In the genomic region with DNA sequence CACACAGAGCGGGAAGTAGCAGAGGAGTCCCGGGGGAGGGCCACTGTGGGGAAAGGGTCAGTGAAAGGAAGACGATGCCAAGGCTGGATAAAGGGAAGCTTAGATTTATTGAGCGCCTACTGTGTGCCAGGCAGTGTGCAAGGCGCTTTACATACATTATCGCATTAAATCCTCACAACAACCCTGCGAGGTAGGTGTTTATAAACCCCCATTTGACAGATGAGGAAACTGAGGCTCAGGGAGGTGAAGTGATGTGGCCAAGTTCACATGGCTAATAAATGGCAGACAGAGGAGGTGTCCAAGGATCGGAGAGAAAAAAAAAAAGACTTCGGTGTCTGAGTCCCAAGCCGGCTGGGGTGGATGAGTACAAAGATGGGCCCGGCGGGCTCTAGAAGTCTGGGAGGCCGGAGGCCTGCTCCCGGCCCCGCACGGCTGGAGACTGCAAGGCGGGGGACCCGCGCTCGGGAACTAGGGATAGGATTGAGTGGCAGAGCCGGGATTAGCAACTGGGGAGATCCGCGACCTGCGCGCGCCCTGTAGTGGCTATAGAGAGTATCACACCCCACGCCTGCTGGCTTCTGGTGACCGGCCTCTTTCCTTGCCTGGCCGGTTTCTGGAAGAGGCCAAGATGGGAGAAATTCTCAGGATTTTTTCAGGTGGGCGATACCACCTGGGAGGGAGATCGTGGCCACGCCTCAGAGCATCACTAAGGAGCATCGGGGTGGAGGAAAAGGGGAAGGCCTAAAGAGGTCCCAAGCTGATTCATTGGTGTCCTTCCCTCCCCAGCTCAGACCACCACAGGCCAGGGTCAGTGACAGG, we compare ENCODE assay signal across 8 cellular contexts. TPM values are rescaled to one million over a fixed set of nuclear protein-coding genes. Genes with fewer than 3 reads are reported as not detected.
A peak's percentile ranks its signal among the peaks of the same experiment; 100 is the strongest.
DNase-seq lines count a peak whose midpoint lies in the region; ATAC-seq and TF ChIP-seq lines count a peak whose summit lies in the region.

No MANE protein-coding gene starts in this region.

- no peak overlapping the region for H3K9ac ChIP-seq in neuronal stem cell (ENCODE audit: low read depth, low read length, poor library complexity)

- H2BK15ac ChIP-seq in neuronal stem cell (ENCODE audit: low read length): no peak overlapping the region

- H3K4ac ChIP-seq in neuronal stem cell (ENCODE audit: low read length): no peak overlapping the region

- no peak overlapping the region for H2BK120ac ChIP-seq in neuronal stem cell (ENCODE audit: low read depth, low read length)

- peaks cover 12 to 21% of the 10 kb centered on the region in 2 donors for H3K4me1 ChIP-seq in neuronal stem cell (ENCODE audit: control insufficient read depth in 2 of 2, insufficient read depth in 1 of 2, low read depth in 1 of 2, low read length in 2 of 2)

- H3K36me3 Mint-ChIP-seq in activated T-cell treated with anti-CD3 and anti-CD28 coated beads, Interleukin-2, amount 50 U/mL, for 72 hours (ENCODE audit: insufficient read depth in 2 of 2): no peaks in the 10 kb centered on the region

- DNase-seq in DMS153 (lab: John Stamatoyannopoulos, UW) (peak; percentile 31), HL-60 (ENCODE audit: low read depth in 1 of 2, low spot score in 1 of 2) (peak in 1 of 2 experiments; percentile 60), NCI-H69 (lab: John Stamatoyannopoulos, UW) (peak; percentile 92), fibroblast of villous mesenchyme (ENCODE audit: low read depth) (peak; percentile 76), neuronal stem cell (ENCODE audit: low spot score) (peak; percentile 74)
- peak; percentile 60 to 63 for DNase-seq in activated T-cell treated with anti-CD3 and anti-CD28 coated beads, Interleukin-2, amount 50 U/mL, for 72 hours

- H2BK5ac ChIP-seq in neuronal stem cell (ENCODE audit: low read length): no peak overlapping the region

- WGBS in neuronal stem cell (ENCODE audit: extremely low coverage in 2 of 2, insufficient read length in 2 of 2, insufficient replicate concordance in 1 of 2), 2 donors: no CpG with 5 or more reads among the region's 33 CpGs

- peak; percentile 61 for TF ChIP-seq CTCF in HL-60 (IDR thresholded peaks at IDR 0.05; ENCODE audit: insufficient read depth, low read length)
- peak; percentile 81 for TF ChIP-seq CTCF in fibroblast of villous mesenchyme (IDR thresholded peaks at IDR 0.05; ENCODE audit: insufficient read depth, low read depth, low read length)

- no peaks in the 10 kb centered on the region for H3K79me1 ChIP-seq in neuronal stem cell (ENCODE audit: low read depth, low read length)

- ATAC-seq in activated T-cell treated with anti-CD3 and anti-CD28 coated beads, Interleukin-2, amount 50 U/mL, for 72 hours (replicated peaks in 1 of 2): peak; percentile 31 to 35
- ATAC-seq in HG03175 (IDR thresholded peaks at IDR 0.05; ENCODE audit: unreplicated experiment) (no peak), GM21786 (IDR thresholded peaks at IDR 0.05; ENCODE audit: unreplicated experiment) (no peak)

- H3K4me3 ChIP-seq in HL-60 (replicated peaks; ENCODE audit: insufficient read depth, low read length): no peak overlapping the region
- H3K4me3 ChIP-seq in fibroblast of villous mesenchyme (ENCODE audit: low read depth, low read length): peak overlapping the region; percentile 44
- H3K4me3 ChIP-seq in neuronal stem cell (ENCODE audit: low read length in 2 of 2): no peak overlapping the region

- H3K27me3 Mint-ChIP-seq in activated T-cell treated with anti-CD3 and anti-CD28 coated beads, Interleukin-2, amount 50 U/mL, for 72 hours (ENCODE audit: low read depth): peaks cover 46% of the 10 kb centered on the region

- H3K9me3 ChIP-seq in neuronal stem cell (replicated peaks in 1 of 2; ENCODE audit: control insufficient read depth in 2 of 2, insufficient read depth in 1 of 2, low read depth in 1 of 2, low read length in 2 of 2): no peaks in the 10 kb centered on the region

- H3K27me3 ChIP-seq in HL-60 (ENCODE audit: insufficient read depth, poor library complexity, severe bottlenecking) (peaks cover 25% of the 10 kb centered on the region), neuronal stem cell (ENCODE audit: control insufficient read depth in 3 of 3, insufficient read depth in 3 of 3, low read depth in 1 of 3, low read length in 3 of 3) (peaks cover 53 to 87% (median 59%) of the 10 kb centered on the region in 3 experiments)

- H3K27ac ChIP-seq in HL-60 (replicated peaks): no peak overlapping the region
- no peak overlapping the region for H3K27ac ChIP-seq in neuronal stem cell (replicated peaks; ENCODE audit: low read length)

- no peak overlapping the region for H4K91ac ChIP-seq in neuronal stem cell (ENCODE audit: low read depth, low read length, poor library complexity)

- peak overlapping the region; percentile 5 for H3K23ac ChIP-seq in neuronal stem cell (ENCODE audit: low read depth, low read length, poor library complexity)

- no peak overlapping the region for H3K18ac ChIP-seq in neuronal stem cell (ENCODE audit: low read length)

- H4K8ac ChIP-seq in neuronal stem cell (ENCODE audit: low read depth, low read length): no peak overlapping the region

- H2AFZ ChIP-seq in neuronal stem cell (ENCODE audit: low read length): peak overlapping the region; percentile 72

- H3K27ac Mint-ChIP-seq in activated T-cell treated with anti-CD3 and anti-CD28 coated beads, Interleukin-2, amount 50 U/mL, for 72 hours: no peak overlapping the region

- H3K9me3 Mint-ChIP-seq in activated T-cell treated with anti-CD3 and anti-CD28 coated beads, Interleukin-2, amount 50 U/mL, for 72 hours: no peaks in the 10 kb centered on the region

- H2BK12ac ChIP-seq in neuronal stem cell (ENCODE audit: low read length): no peak overlapping the region

- H3K36me3 ChIP-seq in neuronal stem cell (replicated peaks in 1 of 2; ENCODE audit: control insufficient read depth in 2 of 2, insufficient read depth in 2 of 2, low read length in 2 of 2): no peaks in the 10 kb centered on the region

- no peak overlapping the region for H2AK5ac ChIP-seq in neuronal stem cell (ENCODE audit: low read depth, low read length)

- H3K4me1 Mint-ChIP-seq in activated T-cell treated with anti-CD3 and anti-CD28 coated beads, Interleukin-2, amount 50 U/mL, for 72 hours (ENCODE audit: low read depth): peaks cover 21% of the 10 kb centered on the region

- H3K4me3 Mint-ChIP-seq in activated T-cell treated with anti-CD3 and anti-CD28 coated beads, Interleukin-2, amount 50 U/mL, for 72 hours: peak overlapping the region; percentile 18 to 68

- H3K4me2 ChIP-seq in neuronal stem cell (ENCODE audit: insufficient read depth, low read length, poor library complexity, severe bottlenecking): no peak overlapping the region

- no peak overlapping the region for H3K14ac ChIP-seq in neuronal stem cell (ENCODE audit: low read length)

RNA-seq across cellular contexts. Expression of a gene that starts 3.9 kb away (rescaled TPM):
- under 1 TPM; 0.25 to 0.38 TPM for total RNA-seq in activated T-cell treated with anti-CD3 and anti-CD28 coated beads, Interleukin-2, amount 50 U/mL, for 72 hours
- under 0.01 and 0.32 TPM in 2 replicates for total RNA-seq in fibroblast of villous mesenchyme
- polyA plus RNA-seq in neuronal stem cell (2013, experiment 1 of 2): 0.10 TPM
- 0.07 TPM for polyA plus RNA-seq in neuronal stem cell (2013, experiment 2 of 2)

RNA-seq across cellular contexts. Expression of a gene that starts 17.1 kb away (rescaled TPM):
- total RNA-seq in activated T-cell treated with anti-CD3 and anti-CD28 coated beads, Interleukin-2, amount 50 U/mL, for 72 hours: under 1 TPM in 1 of 2 donors, not detected in 1; 0.42 TPM
- total RNA-seq in fibroblast of villous mesenchyme: not detected in 2 replicates
- 0.11 TPM for polyA plus RNA-seq in neuronal stem cell (2013, experiment 1 of 2)
- polyA plus RNA-seq in neuronal stem cell (2013, experiment 2 of 2): 0.03 TPM

RNA-seq across cellular contexts. Expression of a gene that starts 23.3 kb away (rescaled TPM):
- 10 to 100 TPM; 66.1 to 79.3 TPM for total RNA-seq in activated T-cell treated with anti-CD3 and anti-CD28 coated beads, Interleukin-2, amount 50 U/mL, for 72 hours
- 61.2 and 62.2 TPM in 2 replicates for total RNA-seq in fibroblast of villous mesenchyme
- 36.1 TPM for polyA plus RNA-seq in neuronal stem cell (2013, experiment 1 of 2)
- polyA plus RNA-seq in neuronal stem cell (2013, experiment 2 of 2): 34.4 TPM

RNA-seq across cellular contexts. Expression of a gene that starts 23.7 kb away (rescaled TPM):
- 1 to 10 TPM in 1 of 2 donors, under 1 TPM in 1; 0.31 to 1.7 TPM for total RNA-seq in activated T-cell treated with anti-CD3 and anti-CD28 coated beads, Interleukin-2, amount 50 U/mL, for 72 hours
- not detected in 2 replicates for total RNA-seq in fibroblast of villous mesenchyme
- 0.04 TPM for polyA plus RNA-seq in neuronal stem cell (2013, experiment 1 of 2)
- not detected for polyA plus RNA-seq in neuronal stem cell (2013, experiment 2 of 2)

RNA-seq across cellular contexts. Expression of a gene that starts 38.0 kb away (rescaled TPM):
- total RNA-seq in activated T-cell treated with anti-CD3 and anti-CD28 coated beads, Interleukin-2, amount 50 U/mL, for 72 hours: 10 to 100 TPM; 73.5 to 96.5 TPM
- 49.3 and 68.2 TPM in 2 replicates for total RNA-seq in fibroblast of villous mesenchyme
- 72.0 TPM for polyA plus RNA-seq in neuronal stem cell (2013, experiment 1 of 2)
- 77.4 TPM for polyA plus RNA-seq in neuronal stem cell (2013, experiment 2 of 2)

Comparison
In these comparisons a context has a peak if more than half of its experiments do, and no peak if none do; other contexts are left out.
1. ATAC-seq: peak in activated T-cell treated with anti-CD3 and anti-CD28 coated beads, Interleukin-2, amount 50 U/mL, for 72 hours (2 of 2); none in HG03175 (single experiment) and GM21786 (single experiment).